Comparison of ENCODE assay signal across 13 cellular contexts in genomic region chr16:75559564-75560372, GRCh38. TPM values are rescaled to one million over a fixed set of nuclear protein-coding genes. Genes with fewer than 3 reads are reported as not detected.
DNase-seq lines count a peak whose midpoint lies in the region; ATAC-seq, FAIRE-seq and TF ChIP-seq lines count a peak whose summit lies in the region.
"Had no signal": no experiment of that assay in that cellular context is flagged by ENCODE, and none has a peak within 500 bp of the region (broad histone marks: within the 10 kb centered on the region; RNA-seq: fewer than 3 reads in every experiment).

No MANE protein-coding gene starts in this region.

- 1% methylated on average over 9 of the region's 10 CpGs for WGBS in K562 (ENCODE audit: insufficient coverage, low coverage, missing lambda C conversion rate)

- TF ChIP-seq CTCF in 22Rv1 (IDR thresholded peaks at IDR 0.05): no peak
- no peak for TF ChIP-seq CTCF in K562 (IDR thresholded peaks at IDR 0.05 in 2 of 3, conservative IDR thresholded peaks at IDR 0.05 in 1 of 3; ENCODE audit: insufficient read depth in 2 of 3, low read depth in 1 of 3, low read length in 3 of 3)
- TF ChIP-seq CTCF in kidney (IDR thresholded peaks at IDR 0.05; ENCODE audit: borderline replicate concordance, extremely low read depth, insufficient read depth): no peak

- peak; percentile 53; the same call in 1 of the 2 replicates for TF ChIP-seq EP300 in K562 (IDR thresholded peaks at IDR 0.05; ENCODE audit: low read length)

- peak overlapping the region in 1 of 2 experiments; percentile 55; a peak in 3 of 4 replicates for H3K9ac ChIP-seq in K562 (ENCODE audit: insufficient read depth in 1 of 2, low read depth in 2 of 2, low read length in 2 of 2)
- no peak overlapping the region for H3K9ac ChIP-seq in kidney (ENCODE audit: low read length in 2 of 2)

- H3K4me3 ChIP-seq in K562 (peak overlapping the region; percentile 5; the same call in 1 of the 2 replicates), kidney (ENCODE audit: low read length in 2 of 2) (no peak overlapping the region)
- H3K4me3 ChIP-seq: spleen had no signal

- TF ChIP-seq RAD21 in K562 (CRISPR knock-in tag; conservative IDR thresholded peaks at IDR 0.05 in 1 of 2, IDR thresholded peaks at IDR 0.05 in 1 of 2): no peak

- H3K9me3 ChIP-seq in K562 (replicated peaks; ENCODE audit: control insufficient read depth, insufficient read depth, low read depth, low read length) (no peaks in the 10 kb centered on the region), kidney (ENCODE audit: control insufficient read depth in 1 of 2, low read length in 2 of 2) (no peaks in the 10 kb centered on the region)
- H3K9me3 ChIP-seq: BE2C, spleen had no signal

- peak; percentile 36 for DNase-seq in HS-27A (ENCODE audit: low read depth)
- peak in 3 of 4 experiments; percentile 38 to 85 (median 79) for DNase-seq in K562 (ENCODE audit: extremely low read depth in 1 of 4, low spot score in 3 of 4)
- peak; percentile 76 for DNase-seq in islet precursor cell
- no peak for DNase-seq in stimulated activated CD4-positive, alpha-beta T cell treated with anti-CD3 and anti-CD28 coated beads, Interleukin-4, amount 100 ng/mL, for 1 hour
- no peak for DNase-seq in kidney
- DNase-seq: activated CD4-positive, alpha-beta T cell treated with anti-CD3 and anti-CD28 coated beads, Interleukin-2, amount 50 U/mL, for 1 hour; BE2C; KG1; spleen had no signal

- intact Hi-C loops in K562 (cut with micrococcal nuclease) (no loop called here), kidney (cut with DNase I) (no loop called here)

- H3K4me1 ChIP-seq in K562 (replicated peaks in 1 of 2; ENCODE audit: control insufficient read depth in 2 of 2, insufficient read depth in 2 of 2, low read length in 2 of 2) (peaks cover 13 to 27% of the 10 kb centered on the region in 2 experiments), kidney (ENCODE audit: control insufficient read depth in 1 of 2, insufficient read depth in 1 of 2, low read depth in 1 of 2, low read length in 2 of 2) (peaks cover 0 to 4% of the 10 kb centered on the region in 2 donors)
- H3K4me1 ChIP-seq: BE2C had no signal

- in situ Hi-C loops in K562 (cut with MboI): no loop called here

- CTCF ChIA-PET in K562 (lab: Yijun Ruan, JAX; ENCODE audit: low intra/inter-chr PET ratio): no interaction called here

- H3K27me3 ChIP-seq in K562 (ENCODE audit: control insufficient read depth in 2 of 2, insufficient read depth in 2 of 2, low read length in 2 of 2): no peaks in the 10 kb centered on the region
- H3K27me3 ChIP-seq: BE2C had no signal

- H4K20me1 ChIP-seq in K562 (replicated peaks; ENCODE audit: control insufficient read depth, insufficient read depth, low read length): no peaks in the 10 kb centered on the region

- peak; percentile 74 for TF ChIP-seq POLR2A in K562 (conservative IDR thresholded peaks at IDR 0.05)

- no peaks in the 10 kb centered on the region for H3K9me1 ChIP-seq in K562 (ENCODE audit: control insufficient read depth, insufficient read depth, low read length)

- peak overlapping the region; percentile 69 for H3K4me2 ChIP-seq in K562 (ENCODE audit: insufficient read depth, low read length)

- H2AFZ ChIP-seq in K562 (ENCODE audit: low read depth, low read length): peak overlapping the region; percentile 58

- no peaks in the 10 kb centered on the region for H3K36me3 ChIP-seq in K562 (ENCODE audit: control insufficient read depth, insufficient read depth, low read length)
- H3K36me3 ChIP-seq in kidney (ENCODE audit: control insufficient read depth in 1 of 2, insufficient read depth in 2 of 2, low read length in 2 of 2): no peaks in the 10 kb centered on the region
- H3K36me3 ChIP-seq: BE2C, spleen had no signal

- peak; percentile 71 for ATAC-seq in K562
- no peak for ATAC-seq in GM21576 (IDR thresholded peaks at IDR 0.05; ENCODE audit: unreplicated experiment)
- no peak for ATAC-seq in HG03025 (IDR thresholded peaks at IDR 0.05; ENCODE audit: low FRiP score, unreplicated experiment)

- BruUV-seq in K562 (replicated peaks; lab: Mats Ljungman, UMichigan): no TSS peak

- peak overlapping the region; percentile 66 for H3K27ac ChIP-seq in 22Rv1
- peak overlapping the region; percentile 81 for H3K27ac ChIP-seq in K562 (ENCODE audit: extremely low read depth, low read depth, low read length)
- no peak overlapping the region for H3K27ac ChIP-seq in kidney (ENCODE audit: low read depth in 2 of 2, low read length in 2 of 2)

- H3K79me2 ChIP-seq in K562 (ENCODE audit: control insufficient read depth, insufficient read depth, low read length): peaks cover 2% of the 10 kb centered on the region; the same call in 1 of the 3 replicates

- peak; percentile 86 for FAIRE-seq in K562 (lab: Jason Lieb, UNC)
- FAIRE-seq in kidney (lab: Jason Lieb, UNC): no peak

- POLR2A ChIA-PET in K562 (lab: Yijun Ruan, JAX): interaction anchor here (0.9 to 1.5 kb wide), 2 partner anchors 13 to 62 kb away, joined by 3 read pairs; no protein-coding TSS in a partner anchor

TF ChIP-seq in K562, 482 proteins besides CTCF, POLR2A, EP300 and RAD21 (continues in another document):
- TF ChIP-seq ARID2 (IDR thresholded peaks at IDR 0.05) (no peak), NRF1 (conservative IDR thresholded peaks at IDR 0.05 in 1 of 2, IDR thresholded peaks at IDR 0.05 in 1 of 2) (no peak; a peak in 1 of 4 replicates), MAFG (tag; conservative IDR thresholded peaks at IDR 0.05) (no peak), ZNF146 (CRISPR knock-in tag; IDR thresholded peaks at IDR 0.05; ENCODE audit: unreplicated experiment) (no peak), ZNF282 (CRISPR knock-in tag; IDR thresholded peaks at IDR 0.05) (no peak), HDGF (IDR thresholded peaks at IDR 0.05) (no peak)

RNA-seq across cellular contexts. Expression of gene TMEM231, which starts 3.7 kb away (rescaled TPM):
- 31.6 and 45.2 TPM in 2 replicates for total RNA-seq in K562 (2011; cell fraction: chromatin; rRNA removed; ENCODE audit: low replicate concordance)
- 32.4 and 38.0 TPM in 2 replicates for total RNA-seq in K562 (2011; cell fraction: nucleolus; rRNA removed)
- 45.1 and 54.6 TPM in 2 replicates for total RNA-seq in K562 (2011; cell fraction: nucleoplasm; rRNA removed)
- total RNA-seq in K562 (2014; rRNA removed) (9.0 and 13.0 TPM in 2 replicates), K562 (2014; rRNA removed; fragmentation: Illumina TruSeq; extraction: Trizol) (7.6 and 9.1 TPM in 2 replicates), K562 (2015; rRNA removed; fragmentation: Illumina TruSeq; extraction: Trizol) (6.8 and 7.2 TPM in 2 replicates), K562 (2021) (12.6 and 13.9 TPM in 2 replicates), kidney (13.7 TPM)
- polyA plus RNA-seq in K562 (2011; rRNA removed) (27.6 and 30.2 TPM in 2 replicates), K562 (2014; fragmentation: Illumina TruSeq; extraction: Trizol) (15.6 and 17.0 TPM in 2 replicates), K562 (2014; fragmentation: Nextera tagmentation; extraction: Ambion mirVana) (1 to 10 TPM; 1.6 to 2.8 TPM), K562 (2014; rRNA removed) (10.9 and 13.0 TPM in 2 replicates), kidney (ENCODE audit: insufficient read depth, low read depth, low replicate concordance) (8.6 TPM)
- polyA plus RNA-seq in K562 (2011; cell fraction: cytosol; rRNA removed): 70.9 and 80.2 TPM in 2 replicates
- 37.7 and 43.4 TPM in 2 replicates for polyA plus RNA-seq in K562 (2011; cell fraction: nucleus; rRNA removed)
- 10.1 and 12.8 TPM in 2 replicates for polyA plus RNA-seq in K562 (2012)
- 29.7 and 48.7 TPM in 2 replicates for polyA minus RNA-seq in K562 (2011; rRNA and poly(A)+ RNA removed)
- polyA minus RNA-seq in K562 (2011; cell fraction: cytosol; rRNA and poly(A)+ RNA removed): 18.2 and 21.3 TPM in 2 replicates
- polyA minus RNA-seq in K562 (2011; cell fraction: nucleus; rRNA and poly(A)+ RNA removed): 16.7 and 17.2 TPM in 2 replicates

RNA-seq across cellular contexts. Expression of gene GABARAPL2, which starts 6.4 kb away (rescaled TPM):
- total RNA-seq in K562 (2011; cell fraction: chromatin; rRNA removed; ENCODE audit: low replicate concordance): 39.7 and 43.4 TPM in 2 replicates
- total RNA-seq in K562 (2011; cell fraction: nucleolus; rRNA removed): 27.6 and 28.0 TPM in 2 replicates
- total RNA-seq in K562 (2011; cell fraction: nucleoplasm; rRNA removed): 46.8 and 63.5 TPM in 2 replicates
- total RNA-seq in K562 (2014; rRNA removed): 39.8 and 42.1 TPM in 2 replicates
- total RNA-seq in K562 (2014; rRNA removed; fragmentation: Illumina TruSeq; extraction: Trizol): 65.5 and 81.6 TPM in 2 replicates
- 49.0 and 50.5 TPM in 2 replicates for total RNA-seq in K562 (2015; rRNA removed; fragmentation: Illumina TruSeq; extraction: Trizol)
- 89.2 and 91.8 TPM in 2 replicates for total RNA-seq in K562 (2021)
- 89.0 and 118 TPM in 2 replicates for polyA plus RNA-seq in K562 (2011; rRNA removed)
- 44.7 and 87.3 TPM in 2 replicates for polyA plus RNA-seq in K562 (2011; cell fraction: cytosol; rRNA removed)
- polyA plus RNA-seq in K562 (2011; cell fraction: nucleus; rRNA removed): 37.3 and 59.0 TPM in 2 replicates
- polyA plus RNA-seq in K562 (2012): 113 TPM in 2 replicates
- 88.2 and 94.1 TPM in 2 replicates for polyA plus RNA-seq in K562 (2014; fragmentation: Illumina TruSeq; extraction: Trizol)
- polyA plus RNA-seq in K562 (2014; fragmentation: Nextera tagmentation; extraction: Ambion mirVana): 100 to 1,000 TPM; 252 to 288 TPM
- polyA plus RNA-seq in K562 (2014; rRNA removed): 101 and 105 TPM in 2 replicates
- 52.9 and 56.0 TPM in 2 replicates for polyA minus RNA-seq in K562 (2011; rRNA and poly(A)+ RNA removed)
- 27.2 and 28.1 TPM in 2 replicates for polyA minus RNA-seq in K562 (2011; cell fraction: cytosol; rRNA and poly(A)+ RNA removed)
- 14.4 and 26.2 TPM in 2 replicates for polyA minus RNA-seq in K562 (2011; cell fraction: nucleus; rRNA and poly(A)+ RNA removed)
- 116 TPM for total RNA-seq in kidney
- polyA plus RNA-seq in kidney (ENCODE audit: insufficient read depth, low read depth, low replicate concordance): 247 TPM

RNA-seq across cellular contexts. Expression of gene CHST5, which starts 23.9 kb away (rescaled TPM):
- 0.48 and 0.88 TPM in 2 replicates for total RNA-seq in K562 (2011; cell fraction: chromatin; rRNA removed; ENCODE audit: low replicate concordance)
- total RNA-seq in K562 (2011; cell fraction: nucleolus; rRNA removed): 0.26 and 0.50 TPM in 2 replicates
- total RNA-seq in K562 (2011; cell fraction: nucleoplasm; rRNA removed): 0.59 and 0.76 TPM in 2 replicates
- total RNA-seq in K562 (2014; rRNA removed) (not detected in 2 replicates), K562 (2014; rRNA removed; fragmentation: Illumina TruSeq; extraction: Trizol) (not detected in 2 replicates), K562 (2015; rRNA removed; fragmentation: Illumina TruSeq; extraction: Trizol) (0.07 TPM in 1 of 2 replicates, not detected in the other), K562 (2021) (0.18 and 0.20 TPM in 2 replicates), kidney (0.13 TPM)
- polyA plus RNA-seq in K562 (2011; rRNA removed) (0.06 and 0.09 TPM in 2 replicates), K562 (2014; fragmentation: Illumina TruSeq; extraction: Trizol) (0.40 TPM in 1 of 2 replicates, not detected in the other), K562 (2014; fragmentation: Nextera tagmentation; extraction: Ambion mirVana) (not detected), K562 (2014; rRNA removed) (0.05 and 0.21 TPM in 2 replicates), kidney (ENCODE audit: insufficient read depth, low read depth, low replicate concordance) (0.28 TPM)
- 0.03 and 0.19 TPM in 2 replicates for polyA plus RNA-seq in K562 (2011; cell fraction: cytosol; rRNA removed)
- polyA plus RNA-seq in K562 (2011; cell fraction: nucleus; rRNA removed): 0.34 and 0.58 TPM in 2 replicates
- polyA plus RNA-seq in K562 (2012): not detected in 2 replicates
- polyA minus RNA-seq in K562 (2011; rRNA and poly(A)+ RNA removed): 0.07 and 0.09 TPM in 2 replicates
- not detected in 2 replicates for polyA minus RNA-seq in K562 (2011; cell fraction: cytosol; rRNA and poly(A)+ RNA removed)
- 0.22 TPM in 1 of 2 replicates, not detected in the other for polyA minus RNA-seq in K562 (2011; cell fraction: nucleus; rRNA and poly(A)+ RNA removed)
- total RNA-seq: mesenteric fat pad had no signal

Comparison
In these comparisons a context has a peak if more than half of its experiments do, and no peak if none do; other contexts are left out.
1. H3K27ac ChIP-seq: peak in 22Rv1 (single experiment) and K562 (single experiment); none in kidney (0 of 2).
2. DNase-seq: peak in HS-27A (single experiment), K562 (3 of 4) and islet precursor cell (single experiment); none in stimulated activated CD4-positive, alpha-beta T cell treated with anti-CD3 and anti-CD28 coated beads, Interleukin-4, amount 100 ng/mL, for 1 hour (single experiment) and kidney (single experiment).